ENCODE assay signal across 8 cellular contexts in the genomic region with DNA sequence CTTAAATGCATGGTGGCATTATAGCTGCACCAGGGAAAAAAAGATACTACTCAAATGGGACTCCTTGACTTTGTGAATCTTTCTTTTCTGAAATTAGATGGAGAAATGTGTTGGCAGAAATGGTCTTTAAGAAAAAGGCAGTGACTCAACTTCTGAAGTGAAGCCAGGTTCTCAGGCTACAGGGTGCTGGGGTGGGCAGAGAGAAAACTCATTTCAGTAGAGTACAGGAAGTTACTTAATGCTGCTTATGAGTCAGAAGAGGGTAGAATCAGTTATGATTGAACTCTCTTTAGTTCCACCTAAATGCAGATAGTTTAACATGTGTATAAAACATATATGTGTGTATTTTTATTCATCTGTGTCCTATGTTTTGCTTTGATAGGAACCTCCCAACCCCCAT.
DNase-seq lines count a peak whose midpoint lies in the region; ATAC-seq and TF ChIP-seq lines count a peak whose summit lies in the region.

No MANE protein-coding gene starts in this region.

- peak; percentile 97 for ATAC-seq in CD4-positive, CD25-positive, alpha-beta regulatory T cell (ENCODE audit: low read depth in 2 of 2)
- peak; percentile 99 for ATAC-seq in GM19468 (IDR thresholded peaks at IDR 0.05; ENCODE audit: extremely low read depth, unreplicated experiment)
- ATAC-seq in HG03469 (IDR thresholded peaks at IDR 0.05; ENCODE audit: unreplicated experiment) = peak; percentile 100
- ATAC-seq in activated CD8-positive, alpha-beta T cell treated with anti-CD3 and anti-CD28 coated beads for 36 hours = peak; percentile 93

- CTCF ChIA-PET in activated CD8-positive, alpha-beta T cell treated with anti-CD3 and anti-CD28 coated beads for 36 hours (lab: Charles Lee) = interaction anchor here (0.8 to 11.5 kb wide), 4 partner anchors 15 to 66 kb away, joined by 3 to 155 read pairs (median 4); no protein-coding TSS in a partner anchor

- H3K9me3 ChIP-seq in CD4-positive, CD25-positive, alpha-beta regulatory T cell (ENCODE audit: control insufficient read depth in 2 of 2, low read length in 2 of 2) = no peaks in the 10 kb centered on the region
- no peaks in the 10 kb centered on the region for H3K9me3 ChIP-seq in thymus (ENCODE audit: control insufficient read depth)

- H3K27ac Mint-ChIP-seq in CD4-positive, CD25-positive, alpha-beta regulatory T cell = peak overlapping the region; percentile 71 to 91 (median 78)
- H3K27ac Mint-ChIP-seq in activated CD8-positive, alpha-beta T cell treated with anti-CD3 and anti-CD28 coated beads for 36 hours = peak overlapping the region; percentile 95
- H3K27ac Mint-ChIP-seq in progenitor cell of endocrine pancreas = no peak overlapping the region

- peaks cover 5% of the 10 kb centered on the region for H3K27me3 Mint-ChIP-seq in CD4-positive, CD25-positive, alpha-beta regulatory T cell
- H3K27me3 Mint-ChIP-seq in activated CD8-positive, alpha-beta T cell treated with anti-CD3 and anti-CD28 coated beads for 36 hours = no peaks in the 10 kb centered on the region
- H3K27me3 Mint-ChIP-seq in progenitor cell of endocrine pancreas = no peaks in the 10 kb centered on the region

- no peaks in the 10 kb centered on the region for H3K36me3 ChIP-seq in CD4-positive, CD25-positive, alpha-beta regulatory T cell (ENCODE audit: control insufficient read depth, insufficient read depth, low read length)
- H3K36me3 ChIP-seq in thymus (ENCODE audit: control insufficient read depth, insufficient read depth) = no peaks in the 10 kb centered on the region

- no peak for TF ChIP-seq POLR2A in lower leg skin (IDR thresholded peaks at IDR 0.05)

- TF ChIP-seq CTCF in activated CD8-positive, alpha-beta T cell treated with anti-CD3 and anti-CD28 coated beads for 36 hours (IDR thresholded peaks at IDR 0.05) = no peak
- TF ChIP-seq CTCF in lower leg skin (IDR thresholded peaks at IDR 0.05) = no peak
- no peak for TF ChIP-seq CTCF in progenitor cell of endocrine pancreas (IDR thresholded peaks at IDR 0.05; ENCODE audit: unreplicated experiment)

- intact Hi-C loops in activated CD8-positive, alpha-beta T cell treated with anti-CD3 and anti-CD28 coated beads for 36 hours (cut with micrococcal nuclease) = loop anchor here (5.0 kb wide), 1 partner anchor 51 kb away; no protein-coding TSS in a partner anchor
- intact Hi-C loops in lower leg skin (cut with DNase I; ENCODE audit: low total_unique reads) = loop anchor here (10.0 kb wide), 1 partner anchor 62 kb away; no protein-coding TSS in a partner anchor

- POLR2A ChIA-PET in activated CD8-positive, alpha-beta T cell treated with anti-CD3 and anti-CD28 coated beads for 36 hours (lab: Charles Lee) = interaction anchor here (0.7 to 1.2 kb wide), 2 partner anchors 12 to 571 kb away, joined by 3 read pairs; no protein-coding TSS in a partner anchor

- H3K4me1 Mint-ChIP-seq in CD4-positive, CD25-positive, alpha-beta regulatory T cell = peaks cover 22 to 50% (median 35%) of the 10 kb centered on the region in 4 donors
- H3K4me1 Mint-ChIP-seq in activated CD8-positive, alpha-beta T cell treated with anti-CD3 and anti-CD28 coated beads for 36 hours (ENCODE audit: low read depth) = peaks cover 50% of the 10 kb centered on the region
- H3K4me1 Mint-ChIP-seq in progenitor cell of endocrine pancreas (ENCODE audit: low read depth) = no peaks in the 10 kb centered on the region

- H3K9me3 Mint-ChIP-seq in CD4-positive, CD25-positive, alpha-beta regulatory T cell = peaks cover 0 to 2% (median 0%) of the 10 kb centered on the region in 7 donors
- peaks cover 2% of the 10 kb centered on the region for H3K9me3 Mint-ChIP-seq in activated CD8-positive, alpha-beta T cell treated with anti-CD3 and anti-CD28 coated beads for 36 hours
- H3K9me3 Mint-ChIP-seq in progenitor cell of endocrine pancreas (ENCODE audit: low read depth) = no peaks in the 10 kb centered on the region

- no peaks in the 10 kb centered on the region for H3K36me3 Mint-ChIP-seq in CD4-positive, CD25-positive, alpha-beta regulatory T cell
- no peaks in the 10 kb centered on the region for H3K36me3 Mint-ChIP-seq in activated CD8-positive, alpha-beta T cell treated with anti-CD3 and anti-CD28 coated beads for 36 hours (ENCODE audit: low read depth)
- no peaks in the 10 kb centered on the region for H3K36me3 Mint-ChIP-seq in progenitor cell of endocrine pancreas (ENCODE audit: insufficient read depth)

- DNase-seq in CD4-positive, CD25-positive, alpha-beta regulatory T cell = peak in 2 of 3 donors; percentile 42 to 88
- DNase-seq in activated CD8-positive, alpha-beta T cell treated with anti-CD3 and anti-CD28 coated beads for 36 hours = peak; percentile 79
- DNase-seq in foreskin melanocyte (peak; percentile 32), lower leg skin (ENCODE audit: low spot score in 2 of 2) (no peak), progenitor cell of endocrine pancreas (ENCODE audit: low spot score, unreplicated experiment) (no peak)

- H3K4me3 Mint-ChIP-seq in CD4-positive, CD25-positive, alpha-beta regulatory T cell = peak overlapping the region; percentile 29 to 79 (median 50)
- peak overlapping the region; percentile 52 for H3K4me3 Mint-ChIP-seq in activated CD8-positive, alpha-beta T cell treated with anti-CD3 and anti-CD28 coated beads for 36 hours
- no peak overlapping the region for H3K4me3 Mint-ChIP-seq in progenitor cell of endocrine pancreas (ENCODE audit: low read depth)

- peaks cover 38% of the 10 kb centered on the region for H3K4me1 ChIP-seq in CD4-positive, CD25-positive, alpha-beta regulatory T cell (ENCODE audit: control insufficient read depth, insufficient read depth, low read length, poor library complexity, severe bottlenecking)
- no peaks in the 10 kb centered on the region for H3K4me1 ChIP-seq in thymus (ENCODE audit: control insufficient read depth, insufficient read depth, low read length)

- peak overlapping the region; percentile 42 for H3K4me3 ChIP-seq in CD4-positive, CD25-positive, alpha-beta regulatory T cell (ENCODE audit: low read depth, low read length)
- no peak overlapping the region for H3K4me3 ChIP-seq in thymus (ENCODE audit: low read length)
- H3K4me3 ChIP-seq in lower leg skin (ENCODE audit: low read depth, poor library complexity, severe bottlenecking) = no peak overlapping the region

- no peaks in the 10 kb centered on the region for H3K27me3 ChIP-seq in CD4-positive, CD25-positive, alpha-beta regulatory T cell (ENCODE audit: control insufficient read depth, insufficient read depth, low read length)
- no peaks in the 10 kb centered on the region for H3K27me3 ChIP-seq in thymus (ENCODE audit: control insufficient read depth, insufficient read depth)

- peak overlapping the region; percentile 57 for H3K27ac ChIP-seq in CD4-positive, CD25-positive, alpha-beta regulatory T cell (ENCODE audit: insufficient read depth, low read length, poor library complexity, severe bottlenecking)
- peak overlapping the region; percentile 43 for H3K27ac ChIP-seq in thymus (ENCODE audit: low read depth)

Comparison
In these comparisons a context has a peak if more than half of its experiments do, and no peak if none do; other contexts are left out.
1. DNase-seq: peak in CD4-positive, CD25-positive, alpha-beta regulatory T cell (2 of 3), activated CD8-positive, alpha-beta T cell treated with anti-CD3 and anti-CD28 coated beads for 36 hours (single experiment) and foreskin melanocyte (single experiment); none in lower leg skin (0 of 2) and progenitor cell of endocrine pancreas (single experiment).
2. Peak in every context shown above with its lines, with median percentiles within 50 percentile points of each other: ATAC-seq.